Comparison of ENCODE assay signal across 8 cellular contexts in genomic region chr6:138987643-138988468, GRCh38. TPM values are rescaled to one million over a fixed set of nuclear protein-coding genes. Genes with fewer than 3 reads are reported as not detected.
DNase-seq lines count a peak whose midpoint lies in the region; ATAC-seq and TF ChIP-seq lines count a peak whose summit lies in the region.

Gene REPS1, minus strand, starts transcription at chr6:138988253. Its CDS starts 571 bp downstream, at chr6:138987682.

- DNase-seq in ELR (ENCODE audit: low read depth) (peak; percentile 92), GM23248 (peak; percentile 97), LHCN-M2 (ENCODE audit: low read depth) (peak; percentile 86), RWPE2 (ENCODE audit: low spot score) (peak; percentile 85), fibroblast of the aortic adventitia (ENCODE audit: low read depth) (peak; percentile 85), nephron progenitor cell (peak; percentile 98)
- DNase-seq in activated effector memory CD4-positive, alpha-beta T cell treated with Interleukin-2 at 50 U/mL for 16 hours = peak; percentile 86
- DNase-seq in stimulated activated naive CD8-positive, alpha-beta T cell treated with anti-CD3 and anti-CD28 coated beads, Interleukin-15, amount 100 ng/mL, for 72 hours = peak; percentile 93 to 96

- 1 to 3% methylated on average over 54 to 73 of the region's 105 CpGs for WGBS in GM23248 (ENCODE audit: low coverage in 1 of 2, low lambda C conversion rate in 2 of 2, missing lambda C conversion rate in 2 of 2), 2 experiments

- H3K9me3 ChIP-seq in GM23248 (ENCODE audit: low read depth) = no peaks in the 10 kb centered on the region
- no peaks in the 10 kb centered on the region for H3K9me3 ChIP-seq in RWPE2 (ENCODE audit: severe bottlenecking)

- H3F3A ChIP-seq in GM23248 (ENCODE audit: insufficient read depth) = no peaks in the 10 kb centered on the region

- in situ Hi-C loops in GM23248 (cut with MboI) = loop anchor here (10.0 kb wide), 1 partner anchor 173 kb away; no protein-coding TSS in a partner anchor

- H3K4me1 Mint-ChIP-seq in nephron progenitor cell = peaks cover 18% of the 10 kb centered on the region
- peaks cover 16% of the 10 kb centered on the region for H3K4me1 Mint-ChIP-seq in stimulated activated naive CD8-positive, alpha-beta T cell treated with anti-CD3 and anti-CD28 coated beads, Interleukin-15, amount 100 ng/mL, for 72 hours

- no peaks in the 10 kb centered on the region for H3K9me2 ChIP-seq in GM23248 (ENCODE audit: insufficient read depth)

- H3K4me2 ChIP-seq in GM23248 (ENCODE audit: unreplicated experiment) = peak within 1 kb of the TSS; percentile 80

- H3K36me3 ChIP-seq in GM23248 (ENCODE audit: low read depth) = no peaks in the 10 kb centered on the region
- no peaks in the 10 kb centered on the region for H3K36me3 ChIP-seq in RWPE2 (ENCODE audit: low read depth)

- peak within 1 kb of the TSS; percentile 81 for H3K4me3 ChIP-seq in GM23248
- H3K4me3 ChIP-seq in RWPE2 (ENCODE audit: severe bottlenecking) = peak within 1 kb of the TSS; percentile 100
- peak within 1 kb of the TSS; percentile 88 for H3K4me3 ChIP-seq in fibroblast of the aortic adventitia (ENCODE audit: low read depth, low read length)

- H3K27ac Mint-ChIP-seq in nephron progenitor cell = peak within 1 kb of the TSS; percentile 89
- peak within 1 kb of the TSS; percentile 97 to 98 for H3K27ac Mint-ChIP-seq in stimulated activated naive CD8-positive, alpha-beta T cell treated with anti-CD3 and anti-CD28 coated beads, Interleukin-15, amount 100 ng/mL, for 72 hours

- H3K27me3 ChIP-seq in GM23248 (replicated peaks; ENCODE audit: insufficient read depth) (no peaks in the 10 kb centered on the region), RWPE2 (ENCODE audit: insufficient read depth, poor library complexity, severe bottlenecking) (no peaks in the 10 kb centered on the region)

- H3K4me3 Mint-ChIP-seq in nephron progenitor cell = peak within 1 kb of the TSS; percentile 90
- peak within 1 kb of the TSS; percentile 91 to 94 for H3K4me3 Mint-ChIP-seq in stimulated activated naive CD8-positive, alpha-beta T cell treated with anti-CD3 and anti-CD28 coated beads, Interleukin-15, amount 100 ng/mL, for 72 hours

- peak within 1 kb of the TSS; percentile 97 for H2AFZ ChIP-seq in GM23248

- H3K4me1 ChIP-seq in GM23248 (ENCODE audit: insufficient read depth) = peaks cover 20% of the 10 kb centered on the region
- peaks cover 19% of the 10 kb centered on the region for H3K4me1 ChIP-seq in RWPE2 (ENCODE audit: insufficient read depth, poor library complexity, severe bottlenecking)

- ATAC-seq in RWPE2 (ENCODE audit: low read depth) = peak; percentile 92
- ATAC-seq in stimulated activated naive CD8-positive, alpha-beta T cell treated with anti-CD3 and anti-CD28 coated beads, Interleukin-15, amount 100 ng/mL, for 72 hours = peak; percentile 95

- H3K27ac ChIP-seq in GM23248 (peak within 1 kb of the TSS; percentile 63), RWPE2 (ENCODE audit: poor library complexity, severe bottlenecking) (peak within 1 kb of the TSS; percentile 51)

- 0 out of 2 replicates have a peak, but pooled peaks cover 4% of the 10 kb centered on the region for H4K20me1 ChIP-seq in GM23248 (ENCODE audit: insufficient read depth)

- H3K79me2 ChIP-seq in GM23248 (ENCODE audit: insufficient read depth) = peaks cover 47% of the 10 kb centered on the region

- no peaks in the 10 kb centered on the region for H3K9me3 Mint-ChIP-seq in nephron progenitor cell
- H3K9me3 Mint-ChIP-seq in stimulated activated naive CD8-positive, alpha-beta T cell treated with anti-CD3 and anti-CD28 coated beads, Interleukin-15, amount 100 ng/mL, for 72 hours = peaks cover 0 to under 1% of the 10 kb centered on the region in 2 donors

- no peaks in the 10 kb centered on the region for H3K36me3 Mint-ChIP-seq in nephron progenitor cell (ENCODE audit: low read depth)

- TF ChIP-seq CTCF in RWPE2 (IDR thresholded peaks at IDR 0.05; ENCODE audit: poor library complexity, severe bottlenecking) = peak; percentile 96
- TF ChIP-seq CTCF in fibroblast of the aortic adventitia (IDR thresholded peaks at IDR 0.05; ENCODE audit: insufficient read depth, low read length) = peak; percentile 77
- TF ChIP-seq CTCF in nephron progenitor cell (IDR thresholded peaks at IDR 0.05) = peak; percentile 99

- peak within 1 kb of the TSS; percentile 89 for H3K9ac ChIP-seq in GM23248

- H3K27me3 Mint-ChIP-seq in nephron progenitor cell (ENCODE audit: low read depth, poor library complexity) = peaks cover 4% of the 10 kb centered on the region
- no peaks in the 10 kb centered on the region for H3K27me3 Mint-ChIP-seq in stimulated activated naive CD8-positive, alpha-beta T cell treated with anti-CD3 and anti-CD28 coated beads, Interleukin-15, amount 100 ng/mL, for 72 hours

RNA-seq across cellular contexts. Expression of gene REPS1, which starts in this region (rescaled TPM):
- 21.1 and 24.4 TPM in 2 replicates for total RNA-seq in GM23248 (2014; rRNA removed; shearing (Covaris generic))
- 12.4 and 13.1 TPM in 2 replicates for polyA plus RNA-seq in GM23248 (2016; fragmentation: Nextera tagmentation; extraction: Ambion mirVana)
- total RNA-seq in LHCN-M2 (2014; rRNA removed) (37.0 and 46.1 TPM in 2 replicates), fibroblast of the aortic adventitia (ENCODE audit: low replicate concordance) (34.9 and 42.6 TPM in 2 replicates)
- polyA plus RNA-seq in LHCN-M2 (2012) = 18.4 TPM

Comparison
In these comparisons a context has a peak if more than half of its experiments do, and no peak if none do; other contexts are left out.
1. Peak in every context shown above with its lines: DNase-seq, ATAC-seq, H3K4me3 ChIP-seq and H3K27ac ChIP-seq.